ENCODE assay signal across 8 cellular contexts in the genomic region with DNA sequence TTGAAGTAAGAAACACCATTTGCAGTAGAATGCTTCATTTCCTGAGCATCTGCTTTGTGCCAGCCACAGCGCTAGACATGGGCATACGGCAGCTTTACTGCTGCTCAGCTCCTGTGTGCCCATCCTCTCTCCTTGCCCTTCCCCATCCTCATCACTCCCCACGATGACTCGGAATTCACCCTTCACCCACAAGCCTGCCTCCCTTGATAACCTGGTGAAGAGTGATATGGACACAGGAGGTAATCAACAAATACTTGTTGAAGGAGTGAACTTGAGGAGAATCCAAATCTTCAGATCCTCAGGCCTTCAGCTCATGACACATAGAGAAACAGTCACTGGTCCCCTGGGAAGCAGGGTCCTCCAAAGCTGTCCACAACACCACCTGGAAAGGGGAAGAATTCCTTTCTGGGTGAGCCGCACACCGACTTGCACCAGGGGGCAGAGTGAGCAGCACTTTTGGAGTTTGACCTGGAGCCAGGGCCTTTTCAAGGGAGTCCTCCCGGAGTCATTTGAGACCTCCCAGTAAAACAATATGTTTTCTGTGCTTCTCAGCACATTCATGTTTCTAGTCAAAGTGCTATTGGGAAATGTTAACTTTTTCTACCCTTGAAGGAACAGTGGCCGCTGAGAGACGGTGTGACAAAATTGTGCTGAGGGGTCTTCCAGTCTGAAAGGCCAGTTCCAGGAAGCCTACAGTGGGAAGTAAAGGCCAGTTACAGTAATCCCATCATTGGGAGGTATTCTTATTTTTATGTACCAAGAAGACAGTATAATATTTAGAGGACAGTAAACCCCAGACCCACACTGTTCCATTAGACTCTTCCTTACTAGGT.
DNase-seq lines count a peak whose midpoint lies in the region; ATAC-seq and TF ChIP-seq lines count a peak whose summit lies in the region.

No MANE protein-coding gene starts in this region.

- peak overlapping the region in 7 of 8 donors; percentile 51 to 93 (median 70) for H3K27ac Mint-ChIP-seq in CD8-positive, alpha-beta memory T cell

- H3K9me3 ChIP-seq in CD8-positive, alpha-beta memory T cell (ENCODE audit: low read length), result no peaks in the 10 kb centered on the region
- H3K9me3 ChIP-seq in ascending aorta (no peaks in the 10 kb centered on the region), spleen (no peaks in the 10 kb centered on the region)

- 51 to 62% (median 57%) methylated on average over 9 of the region's 9 CpGs for WGBS in spleen, 5 donors

- CTCF ChIA-PET in CD8-positive, alpha-beta memory T cell (lab: Charles Lee), result interaction anchor here (1.3 to 5.9 kb wide), 2 partner anchors 8 to 383 kb away, joined by 3 to 38 read pairs; a partner anchor contains a TSS

- no peak overlapping the region for H3K4me3 ChIP-seq in CD8-positive, alpha-beta memory T cell (ENCODE audit: low read length)
- H3K4me3 ChIP-seq in ascending aorta (no peak overlapping the region), spleen (no peak overlapping the region)

- H3K36me3 ChIP-seq in CD8-positive, alpha-beta memory T cell (ENCODE audit: insufficient read depth, low read length), result no peaks in the 10 kb centered on the region
- no peaks in the 10 kb centered on the region for H3K36me3 ChIP-seq in ascending aorta
- no peaks in the 10 kb centered on the region for H3K36me3 ChIP-seq in spleen

- H3K4me1 Mint-ChIP-seq in CD8-positive, alpha-beta memory T cell, result peaks cover 29 to 33% (median 30%) of the 10 kb centered on the region in 3 donors

- no peaks in the 10 kb centered on the region for H3K27me3 ChIP-seq in CD8-positive, alpha-beta memory T cell (ENCODE audit: insufficient read depth, low read length, poor library complexity, severe bottlenecking)
- H3K27me3 ChIP-seq in ascending aorta (no peaks in the 10 kb centered on the region), spleen (replicated peaks in 1 of 7) (no peaks in the 10 kb centered on the region)

- H3K27me3 Mint-ChIP-seq in CD8-positive, alpha-beta memory T cell, result no peaks in the 10 kb centered on the region

- POLR2A ChIA-PET in CD8-positive, alpha-beta memory T cell (lab: Charles Lee), result no interaction called here

- no peak overlapping the region for H3K27ac ChIP-seq in CD8-positive, alpha-beta memory T cell (ENCODE audit: low read depth, low read length)
- peak overlapping the region; percentile 21 to 77 for H3K27ac ChIP-seq in ascending aorta
- no peak overlapping the region for H3K27ac ChIP-seq in spleen

- H3K4me1 ChIP-seq in CD8-positive, alpha-beta memory T cell (ENCODE audit: insufficient read depth, low read length), result peaks cover 22% of the 10 kb centered on the region
- H3K4me1 ChIP-seq in ascending aorta (peaks cover 0 to 3% of the 10 kb centered on the region in 2 donors), spleen (peaks cover 3 to 27% (median 6%) of the 10 kb centered on the region in 6 donors)

- H3K4me3 Mint-ChIP-seq in CD8-positive, alpha-beta memory T cell, result peak overlapping the region in 4 of 7 donors; percentile 60 to 87 (median 80)

- H3K36me3 Mint-ChIP-seq in CD8-positive, alpha-beta memory T cell, result peaks cover 0 to 3% (median 2%) of the 10 kb centered on the region in 3 donors

- peak; percentile 37 to 70 (median 46) for TF ChIP-seq CTCF in ascending aorta (IDR thresholded peaks at IDR 0.05)
- TF ChIP-seq CTCF in spleen (IDR thresholded peaks at IDR 0.05 in 8 of 11, conservative IDR thresholded peaks at IDR 0.05 in 3 of 11), result peak in 7 of 11 experiments; percentile 21 to 49 (median 29)

- intact Hi-C loops in ascending aorta (cut with DNase I), result loop anchor here (1.0 to 10.0 kb wide), 5 partner anchors 94 to 382 kb away; no protein-coding TSS in a partner anchor
- intact Hi-C loops in spleen (cut with DNase I; ENCODE audit: low total_unique reads), result loop anchor here (10.0 kb wide), 1 partner anchor 384 kb away; a partner anchor contains a TSS

- no peak for ATAC-seq in HG03469 (IDR thresholded peaks at IDR 0.05; ENCODE audit: unreplicated experiment)
- ATAC-seq in GM18861 (IDR thresholded peaks at IDR 0.05; ENCODE audit: unreplicated experiment), result no peak

- no peaks in the 10 kb centered on the region for H3K9me3 Mint-ChIP-seq in CD8-positive, alpha-beta memory T cell

- no peak for TF ChIP-seq POLR2A in spleen (IDR thresholded peaks at IDR 0.05)

- DNase-seq in CD8-positive, alpha-beta memory T cell, result peak in 1 of 5 donors; percentile 28
- DNase-seq in H4 (ENCODE audit: low spot score) (peak; percentile 69), NCI-H524 treated with DMSO at 0.1 percent for 48 hours (lab: John Stamatoyannopoulos, UW) (peak; percentile 11), ascending aorta (ENCODE audit: low spot score in 2 of 2) (peak in 1 of 2 donors; percentile 77), hepatic stellate cell (ENCODE audit: low spot score) (peak; percentile 75), spleen (no peak)

Comparison
In these comparisons a context has a peak if more than half of its experiments do, and no peak if none do; other contexts are left out.
1. H3K27ac ChIP-seq: peak in ascending aorta (2 of 2); none in CD8-positive, alpha-beta memory T cell (single experiment) and spleen (0 of 8).